ENCODE assay signal across 1 cellular context in genomic region chr2:23941644-23942043, GRCh38.
TF ChIP-seq lines count a peak whose summit lies in the region.

No MANE protein-coding gene starts in this region.

TF ChIP-seq in IMR-90, 13 proteins besides CTCF, POLR2A, EP300 and RAD21 (continued from another document):
- no peak for TF ChIP-seq RFX5 (IDR thresholded peaks at IDR 0.05; ENCODE audit: low read depth, low read length)
